ENCODE assay signal across 1 cellular context in the genomic region with DNA sequence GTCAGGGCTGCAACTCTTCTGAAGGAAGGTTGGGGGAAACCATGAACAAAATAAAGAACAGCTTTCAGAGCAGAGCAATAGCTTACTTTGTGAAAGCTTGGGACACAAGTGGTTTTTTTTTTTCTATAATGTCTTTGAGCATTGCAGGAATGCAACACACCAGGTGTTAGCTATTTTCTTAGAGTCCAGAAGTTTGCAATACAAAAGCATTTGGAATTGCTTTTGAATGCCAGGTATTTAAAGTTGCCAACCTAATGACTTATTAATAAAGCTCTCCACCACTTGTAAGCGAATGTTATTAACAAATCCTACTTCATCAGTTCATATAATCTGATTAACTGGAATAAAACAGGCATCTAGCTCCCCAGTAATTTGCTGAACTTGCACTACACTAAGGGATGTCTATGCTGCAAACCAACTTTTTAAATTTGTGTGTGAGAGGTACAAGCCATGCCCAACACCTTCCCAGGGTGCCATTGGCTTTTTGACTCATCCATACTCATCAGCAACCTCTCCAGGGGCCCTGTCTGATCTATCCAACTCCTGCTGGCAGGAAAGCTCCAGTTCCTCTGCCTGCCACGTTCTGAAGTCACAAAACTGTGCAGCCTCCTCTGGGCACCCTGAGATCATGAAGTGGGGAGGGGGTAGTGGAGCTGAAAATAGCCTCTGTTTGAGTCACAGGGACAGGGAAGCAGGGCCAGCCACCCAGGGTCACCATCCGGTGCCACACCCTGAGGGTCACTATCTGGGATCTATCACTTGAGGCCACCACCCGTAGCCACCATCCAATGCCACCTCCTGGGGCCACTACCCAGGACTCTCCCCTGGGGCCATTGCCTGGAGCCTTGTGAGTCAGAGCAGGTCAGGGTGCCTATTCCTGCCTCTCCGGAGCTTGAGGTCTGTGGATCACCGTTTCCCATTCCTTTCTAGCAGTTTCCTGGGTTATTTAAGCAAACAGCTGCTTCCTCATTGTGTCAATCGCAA.
TF ChIP-seq lines count a peak whose summit lies in the region.

No MANE protein-coding gene starts in this region.

TF ChIP-seq in HCT116, 20 proteins besides CTCF, POLR2A, EP300 and RAD21:
- TF ChIP-seq FOSL1 (IDR thresholded peaks at IDR 0.05; ENCODE audit: low read depth) (peak; percentile 60), YY1 (IDR thresholded peaks at IDR 0.05; ENCODE audit: extremely low read depth, insufficient replicate concordance, low read depth, low read length) (no peak), POLR2AphosphoS5 (IDR thresholded peaks at IDR 0.05; ENCODE audit: low read depth, low read length) (peak; percentile 37), EZH2 (IDR thresholded peaks at IDR 0.05) (no peak), EZH2phosphoT487 (IDR thresholded peaks at IDR 0.05; ENCODE audit: borderline replicate concordance) (no peak), SIN3A (IDR thresholded peaks at IDR 0.05; ENCODE audit: low read depth) (no peak), ELF1 (IDR thresholded peaks at IDR 0.05; ENCODE audit: borderline replicate concordance, low read depth) (no peak), ZNF274 (IDR thresholded peaks at IDR 0.05; ENCODE audit: low read depth, low read length) (no peak), EGR1 (IDR thresholded peaks at IDR 0.05; ENCODE audit: low read depth) (no peak), CBX3 (IDR thresholded peaks at IDR 0.05; ENCODE audit: low read depth) (peak; percentile 48; the same call in 1 of the 2 replicates), SP1 (IDR thresholded peaks at IDR 0.05; ENCODE audit: low read depth) (no peak; the same call in none of the 2 replicates), TCF7L2 (IDR thresholded peaks at IDR 0.05; ENCODE audit: borderline replicate concordance, extremely low read depth, insufficient read depth, insufficient read length) (peak; percentile 31), CEBPB (IDR thresholded peaks at IDR 0.05; ENCODE audit: low read depth) (no peak; the same call in 1 of the 2 replicates), JUND (IDR thresholded peaks at IDR 0.05) (peak; percentile 50; the same call in 1 of the 2 replicates)
- TF ChIP-seq, protein P1, sequence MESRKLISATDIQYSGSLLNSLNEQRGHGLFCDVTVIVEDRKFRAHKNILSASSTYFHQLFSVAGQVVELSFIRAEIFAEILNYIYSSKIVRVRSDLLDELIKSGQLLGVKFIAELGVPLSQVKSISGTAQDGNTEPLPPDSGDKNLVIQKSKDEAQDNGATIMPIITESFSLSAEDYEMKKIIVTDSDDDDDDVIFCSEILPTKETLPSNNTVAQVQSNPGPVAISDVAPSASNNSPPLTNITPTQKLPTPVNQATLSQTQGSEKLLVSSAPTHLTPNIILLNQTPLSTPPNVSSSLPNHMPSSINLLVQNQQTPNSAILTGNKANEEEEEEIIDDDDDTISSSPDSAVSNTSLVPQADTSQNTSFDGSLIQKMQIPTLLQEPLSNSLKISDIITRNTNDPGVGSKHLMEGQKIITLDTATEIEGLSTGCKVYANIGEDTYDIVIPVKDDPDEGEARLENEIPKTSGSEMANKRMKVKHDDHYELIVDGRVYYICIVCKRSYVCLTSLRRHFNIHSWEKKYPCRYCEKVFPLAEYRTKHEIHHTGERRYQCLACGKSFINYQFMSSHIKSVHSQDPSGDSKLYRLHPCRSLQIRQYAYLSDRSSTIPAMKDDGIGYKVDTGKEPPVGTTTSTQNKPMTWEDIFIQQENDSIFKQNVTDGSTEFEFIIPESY (IDR thresholded peaks at IDR 0.05; ENCODE audit: extremely low read depth, insufficient replicate concordance, low read length) = no peak
- TF ChIP-seq, protein P2, sequence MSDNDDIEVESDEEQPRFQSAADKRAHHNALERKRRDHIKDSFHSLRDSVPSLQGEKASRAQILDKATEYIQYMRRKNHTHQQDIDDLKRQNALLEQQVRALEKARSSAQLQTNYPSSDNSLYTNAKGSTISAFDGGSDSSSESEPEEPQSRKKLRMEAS (IDR thresholded peaks at IDR 0.05) = peak; percentile 48
